4 cellular contexts compared by ENCODE assay signal in the genomic region with DNA sequence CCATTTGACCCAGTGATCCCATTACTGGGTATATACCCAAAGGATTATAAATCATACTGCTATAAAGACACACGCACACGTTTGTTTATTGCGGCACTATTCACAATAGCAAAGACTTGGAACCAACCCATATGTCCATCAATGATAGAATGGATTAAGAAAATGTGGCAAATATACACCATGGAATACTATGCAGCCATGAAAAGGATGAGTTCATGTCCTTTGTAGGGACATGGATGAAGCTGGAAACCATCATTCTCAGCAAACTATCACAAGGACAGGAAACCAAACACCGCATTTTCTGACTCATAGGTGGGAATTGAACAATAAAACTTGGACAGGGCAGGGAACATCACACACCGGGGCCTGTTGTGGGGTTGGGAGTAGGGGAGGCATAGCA.
DNase-seq lines count a peak whose midpoint lies in the region; ATAC-seq, FAIRE-seq and TF ChIP-seq lines count a peak whose summit lies in the region.
"Not testable (repeated sequence)": the region's sequence is repeated elsewhere in the genome, so short reads cannot be mapped to it uniquely, and the experiment has no call there.

No MANE protein-coding gene starts in this region.

- H3K27ac Mint-ChIP-seq in nephron progenitor cell: peak overlapping the region; percentile 18

- not testable (repeated sequence) for H3K27me3 Mint-ChIP-seq in nephron progenitor cell (ENCODE audit: low read depth, poor library complexity)

- not testable (repeated sequence) for H3K4me3 ChIP-seq in HEK293 (ENCODE audit: low read depth, low read length); K562

- intact Hi-C loops in K562 (cut with micrococcal nuclease): not testable (repeated sequence)

- H3K9me3 Mint-ChIP-seq in nephron progenitor cell: not testable (repeated sequence)

- BruUV-seq in K562 (replicated peaks; lab: Mats Ljungman, UMichigan): not testable (repeated sequence)

- H3K27ac ChIP-seq in HEK293 (ENCODE audit: extremely low read depth, low read depth, low read length); K562 (ENCODE audit: extremely low read depth, low read depth, low read length): not testable (repeated sequence)

- TF ChIP-seq EP300 in K562 (IDR thresholded peaks at IDR 0.05; ENCODE audit: low read length): not testable (repeated sequence)

- not testable (repeated sequence) for H3K4me1 Mint-ChIP-seq in nephron progenitor cell

- ATAC-seq in K562: not testable (repeated sequence)

- H3K4me3 Mint-ChIP-seq in nephron progenitor cell: not testable (repeated sequence)

- not testable (repeated sequence) for H3K9me1 ChIP-seq in K562 (ENCODE audit: control insufficient read depth, insufficient read depth, low read length)

- 3% methylated on average over 5 of the region's 5 CpGs for WGBS in K562 (ENCODE audit: insufficient coverage, low coverage, missing lambda C conversion rate)

- H3K79me2 ChIP-seq in K562 (ENCODE audit: control insufficient read depth, insufficient read depth, low read length): not testable (repeated sequence)

- not testable (repeated sequence) for H3K36me3 Mint-ChIP-seq in nephron progenitor cell (ENCODE audit: low read depth)

- CTCF ChIA-PET in HEK293 (lab: Yijun Ruan, JAX): interaction anchor here (1.0 kb wide), 1 partner anchor 93 kb away, joined by 4 read pairs; no protein-coding TSS in a partner anchor
- CTCF ChIA-PET in K562 (lab: Yijun Ruan, JAX; ENCODE audit: low intra/inter-chr PET ratio): not testable (repeated sequence)

- H3K36me3 ChIP-seq in HEK293 (ENCODE audit: control insufficient read depth in 2 of 2, insufficient read depth in 1 of 2, low read length in 2 of 2); K562 (ENCODE audit: control insufficient read depth, insufficient read depth, low read length): not testable (repeated sequence)

- DNase-seq in HT1080 (ENCODE audit: low read depth): peak; percentile 17
- DNase-seq in K562 (ENCODE audit: extremely low read depth in 1 of 4, low spot score in 3 of 4); nephron progenitor cell: not testable (repeated sequence)

- not testable (repeated sequence) for TF ChIP-seq RAD21 in K562 (CRISPR knock-in tag; conservative IDR thresholded peaks at IDR 0.05 in 1 of 2, IDR thresholded peaks at IDR 0.05 in 1 of 2)

- not testable (repeated sequence) for H3K4me1 ChIP-seq in HEK293 (ENCODE audit: control insufficient read depth, insufficient read depth, low read length); K562 (replicated peaks in 1 of 2; ENCODE audit: control insufficient read depth in 2 of 2, insufficient read depth in 2 of 2, low read length in 2 of 2)

- H3K9ac ChIP-seq in K562 (ENCODE audit: insufficient read depth in 1 of 2, low read depth in 2 of 2, low read length in 2 of 2): not testable (repeated sequence)

- not testable (repeated sequence) for TF ChIP-seq POLR2A in K562 (conservative IDR thresholded peaks at IDR 0.05)

- H3K27me3 ChIP-seq in K562 (ENCODE audit: control insufficient read depth in 2 of 2, insufficient read depth in 2 of 2, low read length in 2 of 2): not testable (repeated sequence)

- not testable (repeated sequence) for H2AFZ ChIP-seq in K562 (ENCODE audit: low read depth, low read length)

- not testable (repeated sequence) for H4K20me1 ChIP-seq in K562 (replicated peaks; ENCODE audit: control insufficient read depth, insufficient read depth, low read length)

- not testable (repeated sequence) for FAIRE-seq in K562 (lab: Jason Lieb, UNC)

- POLR2A ChIA-PET in HEK293 (lab: Yijun Ruan, JAX); K562 (lab: Yijun Ruan, JAX): not testable (repeated sequence)

- in situ Hi-C loops in K562 (cut with MboI): not testable (repeated sequence)

- H3K9me3 ChIP-seq in HEK293 (ENCODE audit: control insufficient read depth, insufficient read depth, low read depth, low read length); K562 (replicated peaks; ENCODE audit: control insufficient read depth, insufficient read depth, low read depth, low read length): not testable (repeated sequence)

- H3K4me2 ChIP-seq in K562 (ENCODE audit: insufficient read depth, low read length): not testable (repeated sequence)

- not testable (repeated sequence) for TF ChIP-seq CTCF in HEK293 (tag by site-specific recombination; IDR thresholded peaks at IDR 0.05); K562 (IDR thresholded peaks at IDR 0.05 in 2 of 3, conservative IDR thresholded peaks at IDR 0.05 in 1 of 3; ENCODE audit: insufficient read depth in 2 of 3, low read depth in 1 of 3, low read length in 3 of 3); nephron progenitor cell (IDR thresholded peaks at IDR 0.05)

TF ChIP-seq in HEK293, 187 proteins besides CTCF, POLR2A, EP300 and RAD21:
- TF ChIP-seq ZNF146 (tag by site-specific recombination; IDR thresholded peaks at IDR 0.05): peak; percentile 77

TF ChIP-seq in K562, 482 proteins besides CTCF, POLR2A, EP300 and RAD21:
- peak; percentile 50 for TF ChIP-seq ZNF146 (CRISPR knock-in tag; IDR thresholded peaks at IDR 0.05; ENCODE audit: unreplicated experiment)
